Comparison of ENCODE assay signal across 15 cellular contexts in genomic region chr5:73288803-73289720, GRCh38.
DNase-seq lines count a peak whose midpoint lies in the region; ATAC-seq and TF ChIP-seq lines count a peak whose summit lies in the region.
"Had no signal": no experiment of that assay in that cellular context is flagged by ENCODE, and none has a peak within 500 bp of the region (broad histone marks: within the 10 kb centered on the region; RNA-seq: fewer than 3 reads in every experiment).

No MANE protein-coding gene starts in this region.

- peaks cover 31% of the 10 kb centered on the region for H3K27me3 ChIP-seq in HUES48 (ENCODE audit: control insufficient read depth, insufficient read depth, low read length)

- H3K4me3 ChIP-seq in HUES48 (ENCODE audit: low read depth, low read length): peak overlapping the region; percentile 40
- H3K4me3 ChIP-seq: SJCRH30 had no signal

- H3K9ac ChIP-seq in HUES48 (ENCODE audit: low read depth, low read length): no peak overlapping the region

- H3K36me3 Mint-ChIP-seq in WTC11: peaks cover 5% of the 10 kb centered on the region
- no peaks in the 10 kb centered on the region for H3K36me3 Mint-ChIP-seq in nephron progenitor cell (ENCODE audit: low read depth)
- H3K36me3 Mint-ChIP-seq: CD8-positive, alpha-beta T cell had no signal

- peak; percentile 72 for DNase-seq in NCI-H2081 treated with DMSO at 0.1 percent for 48 hours (lab: John Stamatoyannopoulos, UW)
- no peak for DNase-seq in WTC11 (ENCODE audit: low spot score)
- DNase-seq in nephron progenitor cell: no peak
- DNase-seq in stimulated activated CD4-positive, alpha-beta T cell treated with anti-CD3 and anti-CD28 coated beads, Interleukin-4, amount 100 ng/mL, for 24 hours: no peak
- DNase-seq in DMS79 treated with DMSO at 0.1 percent for 48 hours (lab: John Stamatoyannopoulos, UW): no peak
- DNase-seq: BE2C; CD8-positive, alpha-beta T cell; KG1; NCI-H1092 treated with DMSO at 0.1 percent for 48 hours; NCI-H1930; NCI-H446; SJCRH30 had no signal

- no peak for TF ChIP-seq CTCF in WTC11 (IDR thresholded peaks at IDR 0.05)
- no peak for TF ChIP-seq CTCF in nephron progenitor cell (IDR thresholded peaks at IDR 0.05)

- H3K4me1 Mint-ChIP-seq in WTC11 (peaks cover 27% of the 10 kb centered on the region), nephron progenitor cell (peaks cover 37% of the 10 kb centered on the region)

- CTCF ChIA-PET in WTC11 (lab: Charles Lee): interaction anchor here (1.3 kb wide), 1 partner anchor 10 kb away, joined by 4 read pairs; no protein-coding TSS in a partner anchor

- peaks cover 26% of the 10 kb centered on the region for H3K4me1 ChIP-seq in HUES48 (ENCODE audit: control insufficient read depth, insufficient read depth, low read length)
- H3K4me1 ChIP-seq: BE2C, SJCRH30 had no signal

- H3K9me3 ChIP-seq in HUES48 (ENCODE audit: control insufficient read depth, insufficient read depth, low read length): no peaks in the 10 kb centered on the region
- H3K9me3 ChIP-seq: SJCRH30 had no signal

- H3K27me3 Mint-ChIP-seq in WTC11 (ENCODE audit: low read depth): peaks cover 25% of the 10 kb centered on the region
- H3K27me3 Mint-ChIP-seq in nephron progenitor cell (ENCODE audit: low read depth, poor library complexity): peaks cover 23% of the 10 kb centered on the region

- H3K9me3 Mint-ChIP-seq in WTC11 (peaks cover 12% of the 10 kb centered on the region), nephron progenitor cell (peaks cover 3% of the 10 kb centered on the region)

- H3K36me3 ChIP-seq in HUES48 (ENCODE audit: control insufficient read depth, insufficient read depth, low read length): no peaks in the 10 kb centered on the region
- H3K36me3 ChIP-seq: BE2C, SJCRH30 had no signal

- no peak overlapping the region; the same call in 1 of the 2 replicates for H3K4me3 Mint-ChIP-seq in WTC11
- no peak overlapping the region for H3K4me3 Mint-ChIP-seq in nephron progenitor cell
- H3K4me3 Mint-ChIP-seq: CD8-positive, alpha-beta T cell had no signal

- H3K27ac Mint-ChIP-seq in WTC11: no peak overlapping the region
- H3K27ac Mint-ChIP-seq in nephron progenitor cell: peak overlapping the region; percentile 50
- H3K27ac Mint-ChIP-seq: CD8-positive, alpha-beta T cell had no signal

- ATAC-seq in WTC11: peak; percentile 78
- ATAC-seq in HG03442 (IDR thresholded peaks at IDR 0.05; ENCODE audit: unreplicated experiment): no peak
- ATAC-seq: CD8-positive, alpha-beta T cell; HCT116 had no signal

- H3K27ac ChIP-seq in HUES48 (ENCODE audit: low read depth, low read length): no peak overlapping the region
- H3K27ac ChIP-seq: SJCRH30 had no signal

- POLR2A ChIA-PET in WTC11 (lab: Charles Lee): no interaction called here

TF ChIP-seq in WTC11, 78 proteins besides CTCF, POLR2A, EP300 and RAD21 (continues in another document):
- TF ChIP-seq ZBTB21 (CRISPR knock-in tag; IDR thresholded peaks at IDR 0.05; ENCODE audit: borderline replicate concordance) (no peak), ETV6 (CRISPR knock-in tag; IDR thresholded peaks at IDR 0.05) (no peak), AFF4 (CRISPR knock-in tag; IDR thresholded peaks at IDR 0.05; ENCODE audit: borderline replicate concordance) (no peak), IRF2 (CRISPR knock-in tag; IDR thresholded peaks at IDR 0.05; ENCODE audit: borderline replicate concordance, low read depth) (no peak), E2F5 (CRISPR knock-in tag; IDR thresholded peaks at IDR 0.05) (no peak), CBFB (CRISPR knock-in tag; IDR thresholded peaks at IDR 0.05; ENCODE audit: low read depth) (no peak), SMAD4 (CRISPR knock-in tag; IDR thresholded peaks at IDR 0.05) (no peak), NFATC4 (CRISPR knock-in tag; IDR thresholded peaks at IDR 0.05) (no peak), ZNF263 (CRISPR knock-in tag; IDR thresholded peaks at IDR 0.05; ENCODE audit: low read depth) (no peak), FOXP4 (CRISPR knock-in tag; IDR thresholded peaks at IDR 0.05) (no peak), TEAD1 (CRISPR knock-in tag; IDR thresholded peaks at IDR 0.05) (no peak), NFYB (CRISPR knock-in tag; conservative IDR thresholded peaks at IDR 0.05; ENCODE audit: low read depth) (no peak), USF1 (CRISPR knock-in tag; IDR thresholded peaks at IDR 0.05) (no peak), SMAD3 (CRISPR knock-in tag; IDR thresholded peaks at IDR 0.05; ENCODE audit: borderline replicate concordance) (no peak), ATF6 (CRISPR knock-in tag; IDR thresholded peaks at IDR 0.05) (no peak), MXD4 (CRISPR knock-in tag; IDR thresholded peaks at IDR 0.05; ENCODE audit: borderline replicate concordance) (no peak)
